ENCODE assay signal across 1 cellular context in genomic region chr9:96453625-96454024, GRCh38.
TF ChIP-seq lines count a peak whose summit lies in the region.

No MANE protein-coding gene starts in this region.

TF ChIP-seq in SK-N-SH, 30 proteins besides CTCF, POLR2A, EP300 and RAD21 (continued from another document):
- TF ChIP-seq, protein P1, sequence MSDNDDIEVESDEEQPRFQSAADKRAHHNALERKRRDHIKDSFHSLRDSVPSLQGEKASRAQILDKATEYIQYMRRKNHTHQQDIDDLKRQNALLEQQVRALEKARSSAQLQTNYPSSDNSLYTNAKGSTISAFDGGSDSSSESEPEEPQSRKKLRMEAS (IDR thresholded peaks at IDR 0.05; ENCODE audit: low read depth), result no peak
- no peak for TF ChIP-seq EZH2phosphoT487 (IDR thresholded peaks at IDR 0.05; ENCODE audit: borderline replicate concordance, low read depth)
- no peak for TF ChIP-seq TCF12 (IDR thresholded peaks at IDR 0.05)
- TF ChIP-seq, protein P2, sequence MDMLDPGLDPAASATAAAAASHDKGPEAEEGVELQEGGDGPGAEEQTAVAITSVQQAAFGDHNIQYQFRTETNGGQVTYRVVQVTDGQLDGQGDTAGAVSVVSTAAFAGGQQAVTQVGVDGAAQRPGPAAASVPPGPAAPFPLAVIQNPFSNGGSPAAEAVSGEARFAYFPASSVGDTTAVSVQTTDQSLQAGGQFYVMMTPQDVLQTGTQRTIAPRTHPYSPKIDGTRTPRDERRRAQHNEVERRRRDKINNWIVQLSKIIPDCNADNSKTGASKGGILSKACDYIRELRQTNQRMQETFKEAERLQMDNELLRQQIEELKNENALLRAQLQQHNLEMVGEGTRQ (IDR thresholded peaks at IDR 0.05; ENCODE audit: borderline replicate concordance, low read depth, low read length), result no peak
- TF ChIP-seq SMC3 (IDR thresholded peaks at IDR 0.05; ENCODE audit: low read depth, low read length), result peak; percentile 54
- TF ChIP-seq, protein P3, sequence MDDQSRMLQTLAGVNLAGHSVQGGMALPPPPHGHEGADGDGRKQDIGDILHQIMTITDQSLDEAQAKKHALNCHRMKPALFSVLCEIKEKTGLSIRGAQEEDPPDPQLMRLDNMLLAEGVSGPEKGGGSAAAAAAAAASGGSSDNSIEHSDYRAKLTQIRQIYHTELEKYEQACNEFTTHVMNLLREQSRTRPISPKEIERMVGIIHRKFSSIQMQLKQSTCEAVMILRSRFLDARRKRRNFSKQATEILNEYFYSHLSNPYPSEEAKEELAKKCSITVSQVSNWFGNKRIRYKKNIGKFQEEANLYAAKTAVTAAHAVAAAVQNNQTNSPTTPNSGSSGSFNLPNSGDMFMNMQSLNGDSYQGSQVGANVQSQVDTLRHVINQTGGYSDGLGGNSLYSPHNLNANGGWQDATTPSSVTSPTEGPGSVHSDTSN (IDR thresholded peaks at IDR 0.05), result peak; percentile 40; the same call in 1 of the 2 replicates
- no peak for TF ChIP-seq POLR2AphosphoS5 (IDR thresholded peaks at IDR 0.05; ENCODE audit: low read depth, low read length)
- TF ChIP-seq GATA2 (CRISPR knock-in tag; IDR thresholded peaks at IDR 0.05), result no peak
- TF ChIP-seq, protein P4, sequence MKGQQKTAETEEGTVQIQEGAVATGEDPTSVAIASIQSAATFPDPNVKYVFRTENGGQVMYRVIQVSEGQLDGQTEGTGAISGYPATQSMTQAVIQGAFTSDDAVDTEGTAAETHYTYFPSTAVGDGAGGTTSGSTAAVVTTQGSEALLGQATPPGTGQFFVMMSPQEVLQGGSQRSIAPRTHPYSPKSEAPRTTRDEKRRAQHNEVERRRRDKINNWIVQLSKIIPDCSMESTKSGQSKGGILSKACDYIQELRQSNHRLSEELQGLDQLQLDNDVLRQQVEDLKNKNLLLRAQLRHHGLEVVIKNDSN (IDR thresholded peaks at IDR 0.05; ENCODE audit: borderline replicate concordance, low read depth), result no peak
- TF ChIP-seq TEAD4 (IDR thresholded peaks at IDR 0.05; ENCODE audit: borderline replicate concordance, insufficient read depth), result no peak
- TF ChIP-seq TAF1 (IDR thresholded peaks at IDR 0.05; ENCODE audit: borderline replicate concordance, low read depth, low read length), result no peak
- TF ChIP-seq RXRA (IDR thresholded peaks at IDR 0.05; ENCODE audit: borderline replicate concordance, low read depth), result no peak
- no peak for TF ChIP-seq FOSL2 (IDR thresholded peaks at IDR 0.05; ENCODE audit: borderline replicate concordance, low read depth)
